ENCODE assay signal across 16 cellular contexts in genomic region chr2:204255068-204255467, GRCh38.
"Had no signal": no experiment of that assay in that cellular context is flagged by ENCODE, and none has a peak within 500 bp of the region (broad histone marks: within the 10 kb centered on the region; RNA-seq: fewer than 3 reads in every experiment).

No MANE protein-coding gene starts in this region.

- H3K4me3 ChIP-seq: heart right ventricle, ovary, prostate gland, transverse colon, vagina had no signal

- H3K9me3 ChIP-seq: heart right ventricle, ovary, prostate gland, transverse colon, vagina had no signal

- H3K27ac ChIP-seq: heart right ventricle, ovary, prostate gland, transverse colon, vagina had no signal

- H3K9me3 Mint-ChIP-seq: activated CD4-positive, alpha-beta memory T cell treated with anti-CD3 and anti-CD28 coated beads, Interleukin-2, amount 10 ng/mL, durations not matched to agents 7 days and 5 days; activated naive CD4-positive, alpha-beta T cell treated with anti-CD3 and anti-CD28 coated beads, Interleukin-2, amount 10 ng/mL, durations not matched to agents 7 days and 5 days; mesothelial cell of epicardium; naive thymus-derived CD8-positive, alpha-beta T cell; stimulated activated naive B cell treated with anti-CD40 and anti-IgM and Interleukin-4, amounts not matched to agents 10 μg/mL and 1 μg/mL and 100 μg/mL, for 72 hours had no signal

- H3K4me1 ChIP-seq: prostate gland, vagina had no signal

- H3K36me3 Mint-ChIP-seq: activated naive CD4-positive, alpha-beta T cell treated with anti-CD3 and anti-CD28 coated beads, Interleukin-2, amount 10 ng/mL, durations not matched to agents 7 days and 5 days; mesothelial cell of epicardium; naive thymus-derived CD8-positive, alpha-beta T cell; stimulated activated naive B cell treated with anti-CD40 and anti-IgM and Interleukin-4, amounts not matched to agents 10 μg/mL and 1 μg/mL and 100 μg/mL, for 72 hours had no signal

- H3K4me1 Mint-ChIP-seq: activated CD4-positive, alpha-beta memory T cell treated with anti-CD3 and anti-CD28 coated beads, Interleukin-2, amount 10 ng/mL, durations not matched to agents 7 days and 5 days; activated naive CD4-positive, alpha-beta T cell treated with anti-CD3 and anti-CD28 coated beads, Interleukin-2, amount 10 ng/mL, durations not matched to agents 7 days and 5 days; naive thymus-derived CD8-positive, alpha-beta T cell had no signal

- H3K4me3 Mint-ChIP-seq: activated CD4-positive, alpha-beta memory T cell treated with anti-CD3 and anti-CD28 coated beads, Interleukin-2, amount 10 ng/mL, durations not matched to agents 7 days and 5 days; activated naive CD4-positive, alpha-beta T cell treated with anti-CD3 and anti-CD28 coated beads, Interleukin-2, amount 10 ng/mL, durations not matched to agents 7 days and 5 days; mesothelial cell of epicardium; naive thymus-derived CD8-positive, alpha-beta T cell; stimulated activated naive B cell treated with anti-CD40 and anti-IgM and Interleukin-4, amounts not matched to agents 10 μg/mL and 1 μg/mL and 100 μg/mL, for 72 hours had no signal

- ATAC-seq: heart right ventricle; left colon; naive thymus-derived CD8-positive, alpha-beta T cell had no signal

- DNase-seq: activated CD4-positive, alpha-beta memory T cell treated with anti-CD3 and anti-CD28 coated beads, Interleukin-2, amount 10 ng/mL, durations not matched to agents 7 days and 5 days; activated CD4-positive, alpha-beta T cell treated with anti-CD3 and anti-CD28 coated beads for 48 hours; activated effector memory CD4-positive, alpha-beta T cell treated with anti-CD3 and anti-CD28 coated beads, Interleukin-2, amount 50 U/mL, for 16 hours; activated naive CD4-positive, alpha-beta T cell treated with anti-CD3 and anti-CD28 coated beads, Interleukin-2, amount 10 ng/mL, durations not matched to agents 7 days and 5 days; amygdala; heart right ventricle; left colon; naive thymus-derived CD8-positive, alpha-beta T cell; ovary; stimulated activated CD4-positive, alpha-beta T cell treated with anti-CD3 and anti-CD28 coated beads, Interleukin-2, amount 100 ng/mL, for 48 hours; stimulated activated CD8-positive, alpha-beta memory T cell treated with anti-CD3 and anti-CD28 coated beads, Interleukin-4, amount 100 ng/mL, for 48 hours; stimulated activated naive B cell treated with anti-CD40 and anti-IgM and Interleukin-4, amounts not matched to agents 10 μg/mL and 1 μg/mL and 100 μg/mL, for 72 hours; transverse colon had no signal

- H3K27ac Mint-ChIP-seq: activated CD4-positive, alpha-beta memory T cell treated with anti-CD3 and anti-CD28 coated beads, Interleukin-2, amount 10 ng/mL, durations not matched to agents 7 days and 5 days; activated naive CD4-positive, alpha-beta T cell treated with anti-CD3 and anti-CD28 coated beads, Interleukin-2, amount 10 ng/mL, durations not matched to agents 7 days and 5 days; mesothelial cell of epicardium; stimulated activated naive B cell treated with anti-CD40 and anti-IgM and Interleukin-4, amounts not matched to agents 10 μg/mL and 1 μg/mL and 100 μg/mL, for 72 hours had no signal

- H3K36me3 ChIP-seq: heart right ventricle, ovary, prostate gland, transverse colon, vagina had no signal

- H3K27me3 ChIP-seq: ovary, transverse colon, vagina had no signal
